In the genomic region with DNA sequence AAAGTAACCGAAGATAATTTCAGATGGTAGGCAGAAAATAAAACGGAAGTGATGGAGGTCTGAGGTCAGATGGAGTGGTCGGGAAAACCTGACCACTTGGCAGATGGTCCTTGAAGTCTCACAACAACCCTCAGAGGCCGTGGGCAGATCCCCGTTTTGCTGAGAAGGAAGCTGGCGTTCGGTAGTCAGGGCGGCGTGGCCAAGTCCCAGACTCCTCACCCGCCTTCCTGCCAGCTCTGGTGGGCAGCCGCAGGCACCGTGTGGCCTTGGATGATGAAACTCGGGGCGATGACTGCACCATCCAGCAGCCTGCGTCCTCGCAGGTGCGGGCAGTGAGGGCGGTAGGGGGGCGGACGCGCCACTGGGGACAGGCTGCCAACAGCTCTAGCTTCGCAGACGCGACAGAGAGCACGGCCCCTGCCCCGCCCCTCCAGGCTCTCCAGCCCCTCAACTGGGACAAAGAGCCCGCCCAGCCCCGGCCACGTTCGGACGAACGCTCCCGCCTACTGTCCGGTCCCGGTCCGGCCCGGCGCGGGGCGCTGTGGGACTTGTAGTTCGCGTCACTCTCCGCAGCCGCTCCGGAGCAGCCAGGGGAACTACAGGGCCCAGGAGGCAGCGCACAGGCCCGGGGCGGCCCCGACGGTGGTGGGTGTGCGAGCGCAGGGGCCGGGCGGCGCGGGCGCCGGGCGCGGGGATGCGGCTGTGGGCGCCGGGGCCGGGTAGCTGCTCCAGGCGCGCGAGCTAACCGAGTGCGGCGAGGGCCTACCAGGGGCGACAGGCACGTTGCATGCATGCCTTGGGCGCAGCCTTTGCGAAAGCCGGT, we compare ENCODE assay signal across 8 cellular contexts.
DNase-seq lines count a peak whose midpoint lies in the region; ATAC-seq and TF ChIP-seq lines count a peak whose summit lies in the region.

TSS of gene GPT2 (plus strand) at position 673 of the 823 bp plus-strand sequence. CDS start 354 bp downstream, outside the sequence.

- peak; percentile 71 for TF ChIP-seq POLR2A in GM18951 (IDR thresholded peaks at IDR 0.05; ENCODE audit: extremely low read depth, insufficient read depth, insufficient read length)

- in situ Hi-C loops in GM18951 (cut with MboI; ENCODE audit: low sequenced_read_pairs, unreplicated experiment), result no loop called here

- peak within 1 kb of the TSS; percentile 91 for H3K4me3 ChIP-seq in AG10803 (ENCODE audit: low read length)

- peak; percentile 98 for ATAC-seq in HG03175 (IDR thresholded peaks at IDR 0.05; ENCODE audit: unreplicated experiment)
- peak; percentile 95 to 97 for ATAC-seq in activated CD4-positive, CD25-positive, alpha-beta regulatory T cell treated with anti-CD3 and anti-CD28 coated beads, Interleukin-2, amount 50 U/mL, for 24 hours

- 0 out of 2 replicates have a peak, but pooled peaks have one; percentile 0 for TF ChIP-seq CTCF in AG10803 (conservative IDR thresholded peaks at IDR 0.05; ENCODE audit: low read length)

- DNase-seq in AG10803 (ENCODE audit: low read depth) (peak; percentile 95), NCI-H226 (peak; percentile 92), cerebellar cortex (ENCODE audit: low spot score) (peak; percentile 97), islet precursor cell (peak; percentile 100)
- DNase-seq in stimulated activated CD4-positive, alpha-beta T cell treated with anti-CD3 and anti-CD28 coated beads, Interleukin-12 subunit alpha, Interleukin-12 subunit beta, amount 100 ng/mL, for 4 hours, result peak; percentile 81

Comparison
In these comparisons a context has a peak if more than half of its experiments do, and no peak if none do; other contexts are left out.
1. Peak in every context shown above with its lines: DNase-seq, ATAC-seq and H3K4me3 ChIP-seq.